In the genomic region with DNA sequence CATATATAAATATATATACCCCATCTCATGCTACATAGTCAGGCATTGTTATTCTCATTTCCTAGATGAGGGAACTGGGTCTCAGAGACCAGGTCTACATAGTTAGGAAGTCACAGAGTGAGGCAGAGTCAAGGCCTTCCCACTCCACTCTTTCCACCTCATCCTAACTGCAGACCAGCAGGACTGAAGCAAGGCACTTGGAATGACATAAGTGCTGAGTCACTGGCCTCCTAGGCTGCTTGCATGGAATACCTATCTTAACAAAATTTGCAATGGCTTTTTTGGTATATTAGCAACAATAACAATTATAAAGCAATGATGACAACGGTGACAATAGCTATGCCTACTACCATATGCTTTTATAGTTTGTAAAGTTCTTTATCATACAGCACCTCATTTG, we compare ENCODE assay signal across 1 cellular context.
TF ChIP-seq lines count a peak whose summit lies in the region.

No MANE protein-coding gene starts in this region.

TF ChIP-seq in K562, 482 proteins besides CTCF, POLR2A, EP300 and RAD21:
- TF ChIP-seq NFE2 (IDR thresholded peaks at IDR 0.05; ENCODE audit: low read depth) (peak; percentile 48; the same call in 1 of the 2 replicates), POU5F1 (IDR thresholded peaks at IDR 0.05; ENCODE audit: borderline replicate concordance, low read depth, low read length, partially characterized antibody) (no peak), MAFG (tag; conservative IDR thresholded peaks at IDR 0.05) (peak; percentile 58), ZNF583 (CRISPR knock-in tag; IDR thresholded peaks at IDR 0.05) (no peak), MAFK (IDR thresholded peaks at IDR 0.05; ENCODE audit: low read length) (peak; percentile 19; the same call in 1 of the 2 replicates)
- TF ChIP-seq, protein P1, sequence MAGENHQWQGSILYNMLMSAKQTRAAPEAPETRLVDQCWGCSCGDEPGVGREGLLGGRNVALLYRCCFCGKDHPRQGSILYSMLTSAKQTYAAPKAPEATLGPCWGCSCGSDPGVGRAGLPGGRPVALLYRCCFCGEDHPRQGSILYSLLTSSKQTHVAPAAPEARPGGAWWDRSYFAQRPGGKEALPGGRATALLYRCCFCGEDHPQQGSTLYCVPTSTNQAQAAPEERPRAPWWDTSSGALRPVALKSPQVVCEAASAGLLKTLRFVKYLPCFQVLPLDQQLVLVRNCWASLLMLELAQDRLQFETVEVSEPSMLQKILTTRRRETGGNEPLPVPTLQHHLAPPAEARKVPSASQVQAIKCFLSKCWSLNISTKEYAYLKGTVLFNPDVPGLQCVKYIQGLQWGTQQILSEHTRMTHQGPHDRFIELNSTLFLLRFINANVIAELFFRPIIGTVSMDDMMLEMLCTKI (IDR thresholded peaks at IDR 0.05; ENCODE audit: partially characterized antibody) = no peak
